ENCODE assay signal across 15 cellular contexts in the genomic region with DNA sequence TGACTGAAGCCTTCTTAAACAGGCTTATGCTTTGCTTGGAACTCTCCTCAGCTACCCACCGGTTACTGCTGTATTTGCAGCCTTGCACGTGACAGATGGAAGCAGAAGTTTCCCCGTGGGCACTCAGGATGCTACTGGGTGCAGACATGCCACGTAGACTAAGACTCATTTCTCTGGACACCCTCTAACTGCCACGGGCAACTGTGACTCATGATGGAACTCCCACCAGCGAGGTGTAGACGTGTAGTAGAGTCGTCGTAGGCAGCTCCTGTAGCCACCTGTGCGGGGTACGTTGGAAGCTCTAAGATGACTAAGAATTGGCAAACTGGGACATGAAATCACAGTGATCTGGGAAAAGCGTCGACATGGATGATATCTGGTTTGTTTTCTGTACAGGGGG.
"Had no signal": no experiment of that assay in that cellular context is flagged by ENCODE, and none has a peak within 500 bp of the region (broad histone marks: within the 10 kb centered on the region; RNA-seq: fewer than 3 reads in every experiment).

No MANE protein-coding gene starts in this region.

- DNase-seq: activated CD4-positive, alpha-beta T cell treated with anti-CD3 and anti-CD28 coated beads, Interleukin-2, amount 10 ng/mL, durations not matched to agents 24 days and 14 days; activated gamma-delta T cell treated with Interleukin-2 at 50 U/mL for 16 hours; activated T-cell treated with anti-CD3 and anti-CD28 coated beads, Interleukin-2, amount 50 U/mL, for 72 hours; effector memory CD4-positive, alpha-beta T cell; foreskin melanocyte; glutamatergic neuron; islet precursor cell; left colon; lower lobe of right lung; right cardiac atrium; T-cell; T1000 had no signal

- H3K27me3 Mint-ChIP-seq: activated CD4-positive, alpha-beta T cell treated with anti-CD3 and anti-CD28 coated beads, Interleukin-2, amount 10 ng/mL, durations not matched to agents 24 days and 14 days; dendritic cell treated with granulocyte-macrophage colony-stimulating factor and Interleukin-4, amounts not matched to agents 40 ng/mL and 50 ng/mL, for 4 days; T-cell had no signal

- H3K9me3 Mint-ChIP-seq: activated CD4-positive, alpha-beta T cell treated with anti-CD3 and anti-CD28 coated beads, Interleukin-2, amount 10 ng/mL, durations not matched to agents 24 days and 14 days; activated naive CD4-positive, alpha-beta T cell treated with anti-CD3 and anti-CD28 coated beads, Interleukin-2, amount 50 U/mL, for 72 hours; activated T-cell treated with anti-CD3 and anti-CD28 coated beads, Interleukin-2, amount 50 U/mL, for 72 hours; dendritic cell treated with granulocyte-macrophage colony-stimulating factor and Interleukin-4, amounts not matched to agents 40 ng/mL and 50 ng/mL, for 4 days; T-cell had no signal

- H3K27ac Mint-ChIP-seq: activated CD4-positive, alpha-beta T cell treated with anti-CD3 and anti-CD28 coated beads, Interleukin-2, amount 10 ng/mL, durations not matched to agents 24 days and 14 days; activated T-cell treated with anti-CD3 and anti-CD28 coated beads, Interleukin-2, amount 50 U/mL, for 72 hours; dendritic cell treated with granulocyte-macrophage colony-stimulating factor and Interleukin-4, amounts not matched to agents 40 ng/mL and 50 ng/mL, for 4 days; T-cell had no signal

- ATAC-seq: activated naive CD4-positive, alpha-beta T cell treated with anti-CD3 and anti-CD28 coated beads, Interleukin-2, amount 50 U/mL, for 72 hours; left colon; lower lobe of right lung; SK-N-SH treated with all-trans-retinoic acid at 6 μM for 48 hours; T-cell had no signal

- H3K4me3 Mint-ChIP-seq: activated CD4-positive, alpha-beta T cell treated with anti-CD3 and anti-CD28 coated beads, Interleukin-2, amount 10 ng/mL, durations not matched to agents 24 days and 14 days; activated T-cell treated with anti-CD3 and anti-CD28 coated beads, Interleukin-2, amount 50 U/mL, for 72 hours; dendritic cell treated with granulocyte-macrophage colony-stimulating factor and Interleukin-4, amounts not matched to agents 40 ng/mL and 50 ng/mL, for 4 days; T-cell had no signal
